1 cellular context compared by ENCODE assay signal in genomic region chr20:63313349-63314014, GRCh38.
A peak's percentile ranks its signal among the peaks of the same experiment; 100 is the strongest.
TF ChIP-seq lines count a peak whose summit lies in the region.

No MANE protein-coding gene starts in this region.

TF ChIP-seq in HepG2, 621 proteins besides CTCF, POLR2A, EP300 and RAD21:
- TF ChIP-seq RELA (CRISPR knock-in tag; IDR thresholded peaks at IDR 0.05) (no peak), MATR3 (CRISPR knock-in tag; IDR thresholded peaks at IDR 0.05) (no peak), SRSF1 (optimal IDR thresholded peaks at IDR 0.05; ENCODE audit: low read depth, low read length) (peak; percentile 44), PCBP1 (IDR thresholded peaks at IDR 0.05; ENCODE audit: borderline replicate concordance, low read depth, low read length) (0 out of 2 replicates have a peak, but pooled peaks have one; percentile 30), ZNF761 (CRISPR knock-in tag; conservative IDR thresholded peaks at IDR 0.05) (no peak), ZSCAN20 (CRISPR knock-in tag; IDR thresholded peaks at IDR 0.05; ENCODE audit: borderline replicate concordance) (no peak), PRPF4 (IDR thresholded peaks at IDR 0.05; ENCODE audit: low read depth, low read length, poor library complexity, severe bottlenecking) (no peak), ZNF775 (CRISPR knock-in tag; IDR thresholded peaks at IDR 0.05; ENCODE audit: borderline replicate concordance) (no peak), GRHL1 (CRISPR knock-in tag; conservative IDR thresholded peaks at IDR 0.05) (no peak), ZNF572 (CRISPR knock-in tag; IDR thresholded peaks at IDR 0.05) (no peak), ZNF562 (CRISPR knock-in tag; IDR thresholded peaks at IDR 0.05; ENCODE audit: borderline replicate concordance) (no peak), ZFP41 (CRISPR knock-in tag; IDR thresholded peaks at IDR 0.05; ENCODE audit: borderline replicate concordance) (no peak)
